Comparison of ENCODE assay signal across 1 cellular context in the genomic region with DNA sequence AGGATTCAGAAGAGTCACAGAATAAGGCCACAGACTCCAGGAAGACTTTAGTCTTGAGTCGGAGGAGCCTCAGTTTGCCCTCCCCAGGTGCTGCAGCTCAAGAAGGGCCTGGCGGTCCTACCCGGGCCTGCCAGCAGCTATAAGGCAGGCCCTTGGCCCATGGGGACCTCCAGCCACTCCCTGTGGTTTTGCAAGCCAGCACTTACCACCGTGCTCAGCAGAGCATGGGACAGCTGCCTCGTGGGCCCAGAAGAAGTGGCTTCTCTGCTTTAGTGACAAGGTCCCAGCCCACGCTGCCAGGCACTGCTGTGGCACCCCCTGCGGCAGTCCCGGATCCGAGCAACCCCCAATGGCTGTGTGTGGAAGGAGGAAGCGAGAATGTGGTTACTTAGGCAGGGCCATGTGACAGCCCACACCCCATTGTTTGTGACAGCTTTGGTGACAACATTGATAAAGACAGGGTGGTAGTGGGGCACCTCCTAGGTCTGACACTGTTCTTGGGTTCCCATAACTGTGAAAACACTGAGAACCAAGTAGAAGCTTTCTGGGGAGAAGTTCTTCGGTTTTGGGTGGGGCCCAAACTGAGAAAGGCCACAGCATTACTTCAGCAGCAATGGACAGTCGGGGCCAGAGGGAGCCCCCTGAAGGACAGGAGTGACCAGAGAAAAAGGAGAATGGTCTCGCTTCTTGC.
TF ChIP-seq lines count a peak whose summit lies in the region.

A gene with protein sequence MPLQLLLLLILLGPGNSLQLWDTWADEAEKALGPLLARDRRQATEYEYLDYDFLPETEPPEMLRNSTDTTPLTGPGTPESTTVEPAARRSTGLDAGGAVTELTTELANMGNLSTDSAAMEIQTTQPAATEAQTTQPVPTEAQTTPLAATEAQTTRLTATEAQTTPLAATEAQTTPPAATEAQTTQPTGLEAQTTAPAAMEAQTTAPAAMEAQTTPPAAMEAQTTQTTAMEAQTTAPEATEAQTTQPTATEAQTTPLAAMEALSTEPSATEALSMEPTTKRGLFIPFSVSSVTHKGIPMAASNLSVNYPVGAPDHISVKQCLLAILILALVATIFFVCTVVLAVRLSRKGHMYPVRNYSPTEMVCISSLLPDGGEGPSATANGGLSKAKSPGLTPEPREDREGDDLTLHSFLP (minus strand): TSS at position 361 of the 691 bp plus-strand sequence. CDS start 9,587 bp downstream, outside the sequence.

TF ChIP-seq in K562, 482 proteins besides CTCF, POLR2A, EP300 and RAD21 (continued from another document):
- TF ChIP-seq PBX2 (CRISPR knock-in tag; IDR thresholded peaks at IDR 0.05; ENCODE audit: low read depth) (no peak), PBX2 (tag; conservative IDR thresholded peaks at IDR 0.05; ENCODE audit: low read depth) (0 out of 2 replicates have a peak, but pooled peaks have one; percentile 11), ATF1 (CRISPR knock-in tag; IDR thresholded peaks at IDR 0.05) (no peak), ATF1 (tag; IDR thresholded peaks at IDR 0.05) (0 out of 2 replicates have a peak, but pooled peaks have one; percentile 10), NR4A1 (CRISPR knock-in tag; IDR thresholded peaks at IDR 0.05) (peak; percentile 59; the same call in 1 of the 2 replicates), NR4A1 (tag; IDR thresholded peaks at IDR 0.05) (peak; percentile 89), RBFOX2 (IDR thresholded peaks at IDR 0.05; ENCODE audit: low read depth, low read length) (peak; percentile 32; the same call in 1 of the 2 replicates), ZNF311 (CRISPR knock-in tag; IDR thresholded peaks at IDR 0.05) (peak; percentile 77), MAZ (CRISPR knock-in tag; conservative IDR thresholded peaks at IDR 0.05 in 1 of 2, IDR thresholded peaks at IDR 0.05 in 1 of 2) (peak in 1 of 2 experiments; percentile 75; a peak in 1 of 4 replicates), STAT5B (CRISPR knock-in tag; IDR thresholded peaks at IDR 0.05) (no peak), E2F3 (CRISPR knock-in tag; IDR thresholded peaks at IDR 0.05) (0 out of 2 replicates have a peak, but pooled peaks have one; percentile 48), ZNF274 (IDR thresholded peaks at IDR 0.05; ENCODE audit: borderline replicate concordance, low read depth, low read length) (no peak), PHTF2 (CRISPR knock-in tag; IDR thresholded peaks at IDR 0.05) (no peak), DNMT1 (IDR thresholded peaks at IDR 0.05) (no peak), ZNF354B (CRISPR knock-in tag; IDR thresholded peaks at IDR 0.05) (peak; percentile 43; the same call in 1 of the 2 replicates), MCM3 (IDR thresholded peaks at IDR 0.05) (no peak), SRSF7 (optimal IDR thresholded peaks at IDR 0.05; ENCODE audit: low read depth, low read length) (no peak), STAT5A (IDR thresholded peaks at IDR 0.05; ENCODE audit: borderline replicate concordance, low read length) (no peak), ZNF584 (CRISPR knock-in tag; IDR thresholded peaks at IDR 0.05; ENCODE audit: low read depth) (peak; percentile 6; the same call in 1 of the 2 replicates), ZNF134 (CRISPR knock-in tag; conservative IDR thresholded peaks at IDR 0.05) (0 out of 2 replicates have a peak, but pooled peaks have one; percentile 27), ZNF79 (CRISPR knock-in tag; IDR thresholded peaks at IDR 0.05; ENCODE audit: low read depth) (0 out of 2 replicates have a peak, but pooled peaks have one; percentile 19), ELF2 (CRISPR knock-in tag; IDR thresholded peaks at IDR 0.05) (peak; percentile 58; the same call in 1 of the 2 replicates), POLR2G (IDR thresholded peaks at IDR 0.05; ENCODE audit: low read depth, low read length) (peak; percentile 48)
- TF ChIP-seq, protein P1, sequence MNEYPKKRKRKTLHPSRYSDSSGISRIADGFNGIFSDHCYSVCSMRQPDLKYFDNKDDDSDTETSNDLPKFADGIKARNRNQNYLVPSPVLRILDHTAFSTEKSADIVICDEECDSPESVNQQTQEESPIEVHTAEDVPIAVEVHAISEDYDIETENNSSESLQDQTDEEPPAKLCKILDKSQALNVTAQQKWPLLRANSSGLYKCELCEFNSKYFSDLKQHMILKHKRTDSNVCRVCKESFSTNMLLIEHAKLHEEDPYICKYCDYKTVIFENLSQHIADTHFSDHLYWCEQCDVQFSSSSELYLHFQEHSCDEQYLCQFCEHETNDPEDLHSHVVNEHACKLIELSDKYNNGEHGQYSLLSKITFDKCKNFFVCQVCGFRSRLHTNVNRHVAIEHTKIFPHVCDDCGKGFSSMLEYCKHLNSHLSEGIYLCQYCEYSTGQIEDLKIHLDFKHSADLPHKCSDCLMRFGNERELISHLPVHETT (CRISPR knock-in tag; conservative IDR thresholded peaks at IDR 0.05 in 1 of 2, IDR thresholded peaks at IDR 0.05 in 1 of 2) = peak in 1 of 2 experiments; percentile 57; a peak in 1 of 4 replicates
- TF ChIP-seq, protein P2, sequence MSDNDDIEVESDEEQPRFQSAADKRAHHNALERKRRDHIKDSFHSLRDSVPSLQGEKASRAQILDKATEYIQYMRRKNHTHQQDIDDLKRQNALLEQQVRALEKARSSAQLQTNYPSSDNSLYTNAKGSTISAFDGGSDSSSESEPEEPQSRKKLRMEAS (CRISPR knock-in tag; IDR thresholded peaks at IDR 0.05) = peak; percentile 84
- TF ChIP-seq, protein P3, sequence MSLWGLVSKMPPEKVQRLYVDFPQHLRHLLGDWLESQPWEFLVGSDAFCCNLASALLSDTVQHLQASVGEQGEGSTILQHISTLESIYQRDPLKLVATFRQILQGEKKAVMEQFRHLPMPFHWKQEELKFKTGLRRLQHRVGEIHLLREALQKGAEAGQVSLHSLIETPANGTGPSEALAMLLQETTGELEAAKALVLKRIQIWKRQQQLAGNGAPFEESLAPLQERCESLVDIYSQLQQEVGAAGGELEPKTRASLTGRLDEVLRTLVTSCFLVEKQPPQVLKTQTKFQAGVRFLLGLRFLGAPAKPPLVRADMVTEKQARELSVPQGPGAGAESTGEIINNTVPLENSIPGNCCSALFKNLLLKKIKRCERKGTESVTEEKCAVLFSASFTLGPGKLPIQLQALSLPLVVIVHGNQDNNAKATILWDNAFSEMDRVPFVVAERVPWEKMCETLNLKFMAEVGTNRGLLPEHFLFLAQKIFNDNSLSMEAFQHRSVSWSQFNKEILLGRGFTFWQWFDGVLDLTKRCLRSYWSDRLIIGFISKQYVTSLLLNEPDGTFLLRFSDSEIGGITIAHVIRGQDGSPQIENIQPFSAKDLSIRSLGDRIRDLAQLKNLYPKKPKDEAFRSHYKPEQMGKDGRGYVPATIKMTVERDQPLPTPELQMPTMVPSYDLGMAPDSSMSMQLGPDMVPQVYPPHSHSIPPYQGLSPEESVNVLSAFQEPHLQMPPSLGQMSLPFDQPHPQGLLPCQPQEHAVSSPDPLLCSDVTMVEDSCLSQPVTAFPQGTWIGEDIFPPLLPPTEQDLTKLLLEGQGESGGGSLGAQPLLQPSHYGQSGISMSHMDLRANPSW (CRISPR knock-in tag; IDR thresholded peaks at IDR 0.05) = no peak
- TF ChIP-seq, protein P4, sequence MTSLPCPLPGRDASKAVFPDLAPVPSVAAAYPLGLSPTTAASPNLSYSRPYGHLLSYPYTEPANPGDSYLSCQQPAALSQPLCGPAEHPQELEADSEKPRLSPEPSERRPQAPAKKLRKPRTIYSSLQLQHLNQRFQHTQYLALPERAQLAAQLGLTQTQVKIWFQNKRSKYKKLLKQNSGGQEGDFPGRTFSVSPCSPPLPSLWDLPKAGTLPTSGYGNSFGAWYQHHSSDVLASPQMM (CRISPR knock-in tag; IDR thresholded peaks at IDR 0.05) = no peak
TF ChIP-seq in K562: peak in this region for 56.
